In genomic region chr14:100524233-100524932, GRCh38 we compare ENCODE assay signal across 1 cellular context.
TF ChIP-seq lines count a peak whose summit lies in the region.

No MANE protein-coding gene starts in this region.

TF ChIP-seq in WTC11, 78 proteins besides CTCF, POLR2A, EP300 and RAD21 (continued from another document):
- no peak for TF ChIP-seq ZMAT4 (CRISPR knock-in tag; IDR thresholded peaks at IDR 0.05)
- no peak for TF ChIP-seq ZNF281 (CRISPR knock-in tag; IDR thresholded peaks at IDR 0.05)
- no peak for TF ChIP-seq ATF6 (CRISPR knock-in tag; IDR thresholded peaks at IDR 0.05)
- no peak for TF ChIP-seq ZNF121 (CRISPR knock-in tag; IDR thresholded peaks at IDR 0.05)
- TF ChIP-seq OVOL2 (CRISPR knock-in tag; IDR thresholded peaks at IDR 0.05; ENCODE audit: borderline replicate concordance) = no peak
- no peak for TF ChIP-seq GRHL2 (CRISPR knock-in tag; IDR thresholded peaks at IDR 0.05; ENCODE audit: insufficient replicate concordance, severe bottlenecking)
